11 cellular contexts compared by ENCODE assay signal in genomic region chr2:44233450-44234128, GRCh38. TPM values are rescaled to one million over a fixed set of nuclear protein-coding genes. Genes with fewer than 3 reads are reported as not detected.
A peak's percentile ranks its signal among the peaks of the same experiment; 100 is the strongest.
DNase-seq lines count a peak whose midpoint lies in the region; ATAC-seq lines count a peak whose summit lies in the region.
"Had no signal": no experiment of that assay in that cellular context is flagged by ENCODE, and none has a peak within 500 bp of the region (broad histone marks: within the 10 kb centered on the region; RNA-seq: fewer than 3 reads in every experiment).

No MANE protein-coding gene starts in this region.

- H3K9me3 ChIP-seq in NT2/D1 (ENCODE audit: insufficient read depth, low read length) (no peaks in the 10 kb centered on the region), skeletal muscle satellite cell (replicated peaks; ENCODE audit: low read length) (no peaks in the 10 kb centered on the region)
- H3K9me3 ChIP-seq: BLaER1 treated with 17β-estradiol and CSF1 and Interleukin-3, amounts not matched to agents 10 nM and 100 nM; psoas muscle had no signal

- no peak for DNase-seq in activated CD4-positive, alpha-beta memory T cell treated with anti-CD3 and anti-CD28 coated beads for 36 hours
- no peak for DNase-seq in activated CD4-positive, alpha-beta memory T cell treated with anti-CD3 and anti-CD28 coated beads, Interleukin-2, amount 10 ng/mL, durations not matched to agents 7 days and 5 days
- DNase-seq in NT2/D1 (ENCODE audit: low read depth, low spot score), result peak; percentile 38
- peak; percentile 8 for DNase-seq in epithelial cell of prostate (ENCODE audit: low read depth, low spot score)
- DNase-seq in naive thymus-derived CD8-positive, alpha-beta T cell, result no peak
- DNase-seq in natural killer cell treated with Interleukin-12 subunit alpha and Interleukin-12 subunit beta and Interleukin-15 and Interleukin-18, amount 100 ng/mL, for 72 hours (ENCODE audit: low spot score), result no peak
- DNase-seq: head of caudate nucleus, psoas muscle had no signal

- peaks cover 32% of the 10 kb centered on the region for H3K4me1 Mint-ChIP-seq in activated CD4-positive, alpha-beta memory T cell treated with anti-CD3 and anti-CD28 coated beads for 36 hours (ENCODE audit: low read depth)
- H3K4me1 Mint-ChIP-seq in activated CD4-positive, alpha-beta memory T cell treated with anti-CD3 and anti-CD28 coated beads, Interleukin-2, amount 10 ng/mL, durations not matched to agents 7 days and 5 days, result peaks cover 31% of the 10 kb centered on the region
- H3K4me1 Mint-ChIP-seq in naive thymus-derived CD8-positive, alpha-beta T cell, result peaks cover 4 to 37% (median 23%) of the 10 kb centered on the region in 4 donors
- peaks cover 9 to 25% of the 10 kb centered on the region in 2 donors for H3K4me1 Mint-ChIP-seq in natural killer cell treated with Interleukin-12 subunit alpha and Interleukin-12 subunit beta and Interleukin-15 and Interleukin-18, amount 100 ng/mL, for 72 hours (ENCODE audit: low read depth in 2 of 2)

- peaks cover 7% of the 10 kb centered on the region for H3K36me3 Mint-ChIP-seq in activated CD4-positive, alpha-beta memory T cell treated with anti-CD3 and anti-CD28 coated beads for 36 hours
- peaks cover 16% of the 10 kb centered on the region for H3K36me3 Mint-ChIP-seq in activated CD4-positive, alpha-beta memory T cell treated with anti-CD3 and anti-CD28 coated beads, Interleukin-2, amount 10 ng/mL, durations not matched to agents 7 days and 5 days (ENCODE audit: low read depth)
- H3K36me3 Mint-ChIP-seq in naive thymus-derived CD8-positive, alpha-beta T cell, result peaks cover 0 to 24% (median 0%) of the 10 kb centered on the region in 3 donors
- no peaks in the 10 kb centered on the region for H3K36me3 Mint-ChIP-seq in natural killer cell treated with Interleukin-12 subunit alpha and Interleukin-12 subunit beta and Interleukin-15 and Interleukin-18, amount 100 ng/mL, for 72 hours

- H3K9ac ChIP-seq in NT2/D1 (ENCODE audit: insufficient read length, low read depth) (no peak overlapping the region), skeletal muscle satellite cell (ENCODE audit: low read depth, low read length) (no peak overlapping the region)
- H3K9ac ChIP-seq: BLaER1 treated with 17β-estradiol and CSF1 and Interleukin-3, amounts not matched to agents 10 nM and 100 nM had no signal

- H3K36me3 ChIP-seq in NT2/D1 (ENCODE audit: insufficient read depth, insufficient read length, low read length) (peaks cover 5% of the 10 kb centered on the region), skeletal muscle satellite cell (ENCODE audit: insufficient read depth, low read length) (no peaks in the 10 kb centered on the region)

- H3K27me3 ChIP-seq in NT2/D1 (ENCODE audit: insufficient read depth, insufficient read length) (no peaks in the 10 kb centered on the region), skeletal muscle satellite cell (ENCODE audit: control insufficient read depth, insufficient read depth, low read length) (no peaks in the 10 kb centered on the region)
- H3K27me3 ChIP-seq: BLaER1 treated with 17β-estradiol and CSF1 and Interleukin-3, amounts not matched to agents 10 nM and 100 nM had no signal

- POLR2A ChIA-PET in activated CD4-positive, alpha-beta memory T cell treated with anti-CD3 and anti-CD28 coated beads for 36 hours (lab: Charles Lee), result no interaction called here
- POLR2A ChIA-PET in activated CD4-positive, alpha-beta memory T cell treated with anti-CD3 and anti-CD28 coated beads, Interleukin-2, amount 10 ng/mL, durations not matched to agents 7 days and 5 days (lab: Charles Lee), result no interaction called here
- POLR2A ChIA-PET in naive thymus-derived CD8-positive, alpha-beta T cell (lab: Charles Lee), result interaction anchor here (0.6 kb wide), 2 partner anchors 29 to 105 kb away, joined by 3 to 4 read pairs; no protein-coding TSS in a partner anchor

- peak overlapping the region; percentile 44 for H3K4me2 ChIP-seq in skeletal muscle satellite cell (ENCODE audit: low read length)
- H3K4me2 ChIP-seq: BLaER1 treated with 17β-estradiol and CSF1 and Interleukin-3, amounts not matched to agents 10 nM and 100 nM had no signal

- peak overlapping the region; percentile 19 for H3K27ac Mint-ChIP-seq in activated CD4-positive, alpha-beta memory T cell treated with anti-CD3 and anti-CD28 coated beads for 36 hours
- no peak overlapping the region for H3K27ac Mint-ChIP-seq in activated CD4-positive, alpha-beta memory T cell treated with anti-CD3 and anti-CD28 coated beads, Interleukin-2, amount 10 ng/mL, durations not matched to agents 7 days and 5 days
- peak overlapping the region in 3 of 10 donors; percentile 29 to 79 (median 57) for H3K27ac Mint-ChIP-seq in naive thymus-derived CD8-positive, alpha-beta T cell
- no peak overlapping the region for H3K27ac Mint-ChIP-seq in natural killer cell treated with Interleukin-12 subunit alpha and Interleukin-12 subunit beta and Interleukin-15 and Interleukin-18, amount 100 ng/mL, for 72 hours

- no peak overlapping the region for H3K4me3 Mint-ChIP-seq in activated CD4-positive, alpha-beta memory T cell treated with anti-CD3 and anti-CD28 coated beads for 36 hours
- H3K4me3 Mint-ChIP-seq in activated CD4-positive, alpha-beta memory T cell treated with anti-CD3 and anti-CD28 coated beads, Interleukin-2, amount 10 ng/mL, durations not matched to agents 7 days and 5 days, result no peak overlapping the region
- H3K4me3 Mint-ChIP-seq in naive thymus-derived CD8-positive, alpha-beta T cell, result no peak overlapping the region
- H3K4me3 Mint-ChIP-seq in natural killer cell treated with Interleukin-12 subunit alpha and Interleukin-12 subunit beta and Interleukin-15 and Interleukin-18, amount 100 ng/mL, for 72 hours, result no peak overlapping the region

- CTCF ChIA-PET in activated CD4-positive, alpha-beta memory T cell treated with anti-CD3 and anti-CD28 coated beads for 36 hours (lab: Charles Lee), result no interaction called here
- CTCF ChIA-PET in activated CD4-positive, alpha-beta memory T cell treated with anti-CD3 and anti-CD28 coated beads, Interleukin-2, amount 10 ng/mL, durations not matched to agents 7 days and 5 days (lab: Charles Lee), result interaction anchor here (0.6 kb wide), 1 partner anchor 746 kb away, joined by 5 read pairs; no protein-coding TSS in a partner anchor

- no peaks in the 10 kb centered on the region for H3K27me3 Mint-ChIP-seq in activated CD4-positive, alpha-beta memory T cell treated with anti-CD3 and anti-CD28 coated beads for 36 hours
- H3K27me3 Mint-ChIP-seq in activated CD4-positive, alpha-beta memory T cell treated with anti-CD3 and anti-CD28 coated beads, Interleukin-2, amount 10 ng/mL, durations not matched to agents 7 days and 5 days, result no peaks in the 10 kb centered on the region
- H3K27me3 Mint-ChIP-seq in naive thymus-derived CD8-positive, alpha-beta T cell, result no peaks in the 10 kb centered on the region
- H3K27me3 Mint-ChIP-seq in natural killer cell treated with Interleukin-12 subunit alpha and Interleukin-12 subunit beta and Interleukin-15 and Interleukin-18, amount 100 ng/mL, for 72 hours, result no peaks in the 10 kb centered on the region

- intact Hi-C loops in activated CD4-positive, alpha-beta memory T cell treated with anti-CD3 and anti-CD28 coated beads for 36 hours (cut with micrococcal nuclease), result no loop called here

- no peak overlapping the region for H3K4me3 ChIP-seq in NT2/D1 (ENCODE audit: insufficient read length, low read depth)
- no peak overlapping the region for H3K4me3 ChIP-seq in skeletal muscle satellite cell (ENCODE audit: low read length)
- H3K4me3 ChIP-seq: BLaER1 treated with 17β-estradiol and CSF1 and Interleukin-3, amounts not matched to agents 10 nM and 100 nM; psoas muscle had no signal

- peak overlapping the region; percentile 15 for H3K27ac ChIP-seq in epithelial cell of prostate
- H3K27ac ChIP-seq: BLaER1 treated with 17β-estradiol and CSF1 and Interleukin-3, amounts not matched to agents 10 nM and 100 nM; psoas muscle had no signal

- H3K4me1 ChIP-seq in NT2/D1 (ENCODE audit: insufficient read depth, insufficient read length) (no peaks in the 10 kb centered on the region), skeletal muscle satellite cell (ENCODE audit: control insufficient read depth, insufficient read depth, low read length) (peaks cover 14% of the 10 kb centered on the region)
- H3K4me1 ChIP-seq: psoas muscle had no signal

- ATAC-seq in naive thymus-derived CD8-positive, alpha-beta T cell, result no peak
- no peak for ATAC-seq in HG02588 (IDR thresholded peaks at IDR 0.05; ENCODE audit: unreplicated experiment)
- no peak for ATAC-seq in natural killer cell treated with Interleukin-12 subunit alpha and Interleukin-12 subunit beta and Interleukin-15 and Interleukin-18, amount 100 ng/mL, for 72 hours
- ATAC-seq: psoas muscle had no signal

- no peaks in the 10 kb centered on the region for H3K9me3 Mint-ChIP-seq in activated CD4-positive, alpha-beta memory T cell treated with anti-CD3 and anti-CD28 coated beads for 36 hours
- H3K9me3 Mint-ChIP-seq in activated CD4-positive, alpha-beta memory T cell treated with anti-CD3 and anti-CD28 coated beads, Interleukin-2, amount 10 ng/mL, durations not matched to agents 7 days and 5 days, result no peaks in the 10 kb centered on the region
- H3K9me3 Mint-ChIP-seq in naive thymus-derived CD8-positive, alpha-beta T cell, result no peaks in the 10 kb centered on the region
- H3K9me3 Mint-ChIP-seq in natural killer cell treated with Interleukin-12 subunit alpha and Interleukin-12 subunit beta and Interleukin-15 and Interleukin-18, amount 100 ng/mL, for 72 hours, result no peaks in the 10 kb centered on the region

RNA-seq across cellular contexts. Expression of gene SLC3A1, which starts 41.7 kb away (rescaled TPM):
- total RNA-seq in activated CD4-positive, alpha-beta memory T cell treated with anti-CD3 and anti-CD28 coated beads for 36 hours, result under 1 TPM in 1 of 2 experiments, not detected in 1; 0.17 TPM
- under 1 TPM; 0.15 to 0.18 TPM for total RNA-seq in activated CD4-positive, alpha-beta memory T cell treated with anti-CD3 and anti-CD28 coated beads, Interleukin-2, amount 10 ng/mL, durations not matched to agents 7 days and 5 days
- under 0.01 TPM in 1 of 2 replicates, not detected in the other for total RNA-seq in skeletal muscle satellite cell (2012; rRNA removed)
- 1 to 10 TPM in 1 of 2 experiments, under 1 TPM in 1; 0.49 to 1.2 TPM for total RNA-seq in naive thymus-derived CD8-positive, alpha-beta T cell
- polyA plus RNA-seq in naive thymus-derived CD8-positive, alpha-beta T cell, result under 1 TPM; 0.21 to 0.24 (median 0.24) TPM
- under 1 TPM in 1 of 2 donors, not detected in 1; 0.59 TPM for total RNA-seq in natural killer cell treated with Interleukin-12 subunit alpha and Interleukin-12 subunit beta and Interleukin-15 and Interleukin-18, amount 100 ng/mL, for 72 hours

Comparison
In these comparisons a context has a peak if more than half of its experiments do, and no peak if none do; other contexts are left out.
1. DNase-seq: peak in NT2/D1 (single experiment) and epithelial cell of prostate (single experiment); none in activated CD4-positive, alpha-beta memory T cell treated with anti-CD3 and anti-CD28 coated beads for 36 hours (single experiment), activated CD4-positive, alpha-beta memory T cell treated with anti-CD3 and anti-CD28 coated beads, Interleukin-2, amount 10 ng/mL, durations not matched to agents 7 days and 5 days (single experiment), naive thymus-derived CD8-positive, alpha-beta T cell (0 of 10) and natural killer cell treated with Interleukin-12 subunit alpha and Interleukin-12 subunit beta and Interleukin-15 and Interleukin-18, amount 100 ng/mL, for 72 hours (single experiment).